ENCODE assay signal across 8 cellular contexts in genomic region chr5:141811287-141812155, GRCh38.
DNase-seq lines count a peak whose midpoint lies in the region; ATAC-seq and FAIRE-seq lines count a peak whose summit lies in the region.

No MANE protein-coding gene starts in this region.

- peak; percentile 51 for ATAC-seq in GM21360 (IDR thresholded peaks at IDR 0.05; ENCODE audit: unreplicated experiment)

- DNase-seq in D341Med (ENCODE audit: low spot score), result peak; percentile 60
- DNase-seq in NCI-H1930 (lab: John Stamatoyannopoulos, UW), result peak; percentile 25 to 39
- DNase-seq in activated naive CD4-positive, alpha-beta T cell treated with anti-CD3 and anti-CD28 coated beads, Interleukin-2, amount 50 U/mL, for 16 hours, result peak; percentile 20
- DNase-seq in hepatic stellate cell (ENCODE audit: low spot score), result peak; percentile 41
- peak; percentile 10 to 12 for DNase-seq in stimulated activated CD4-positive, alpha-beta T cell treated with anti-CD3 and anti-CD28 coated beads, Interleukin-4, amount 100 ng/mL, for 48 hours (ENCODE audit: low read depth in 2 of 2)
- no peak for DNase-seq in NCI-H226
- DNase-seq in urothelium cell line (ENCODE audit: low spot score), result no peak

- no peak for FAIRE-seq in urothelium cell line (lab: Jason Lieb, UNC)

Comparison
In these comparisons a context has a peak if more than half of its experiments do, and no peak if none do; other contexts are left out.
1. DNase-seq: peak in D341Med (single experiment), NCI-H1930 (2 of 2), activated naive CD4-positive, alpha-beta T cell treated with anti-CD3 and anti-CD28 coated beads, Interleukin-2, amount 50 U/mL, for 16 hours (single experiment), hepatic stellate cell (single experiment) and stimulated activated CD4-positive, alpha-beta T cell treated with anti-CD3 and anti-CD28 coated beads, Interleukin-4, amount 100 ng/mL, for 48 hours (2 of 2); none in NCI-H226 (single experiment) and urothelium cell line (single experiment).